ENCODE assay signal across 30 cellular contexts in the genomic region with DNA sequence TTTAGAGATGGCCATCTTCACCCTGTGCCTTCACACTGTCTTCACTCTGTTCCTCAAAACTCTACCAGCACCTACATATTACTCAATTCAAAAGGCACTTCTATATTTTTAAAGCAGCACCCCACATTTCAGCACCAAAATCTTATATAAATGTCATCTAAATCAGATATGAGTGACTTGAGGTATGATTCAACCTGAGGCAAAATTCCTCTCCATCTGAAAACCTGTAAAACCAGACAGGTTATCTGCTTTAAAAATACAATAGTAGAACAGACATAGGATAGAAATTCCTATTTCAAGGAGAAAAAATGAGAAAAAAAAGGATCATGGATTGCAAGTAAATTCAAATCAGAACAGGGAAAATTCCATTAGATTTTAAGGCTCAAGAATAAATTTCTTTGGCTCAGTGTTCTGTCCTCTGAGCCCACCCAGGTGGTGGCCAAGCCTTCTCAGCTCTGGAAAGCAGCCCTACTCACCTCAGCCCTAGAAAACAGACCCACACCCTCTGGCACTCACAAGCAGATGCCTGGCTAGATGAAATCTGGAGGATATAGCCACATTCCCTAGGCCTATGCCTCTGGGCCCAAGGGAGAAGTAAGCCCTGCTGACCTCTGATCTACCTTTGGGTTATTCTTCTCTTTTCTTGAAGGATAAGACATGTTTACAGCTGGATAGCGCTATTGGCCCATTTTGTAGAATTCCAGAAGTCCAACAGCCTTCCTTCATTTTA.
"Had no signal": no experiment of that assay in that cellular context is flagged by ENCODE, and none has a peak within 500 bp of the region (broad histone marks: within the 10 kb centered on the region; RNA-seq: fewer than 3 reads in every experiment).

No MANE protein-coding gene starts in this region.

- H3K27ac ChIP-seq: ascending aorta, body of pancreas, breast epithelium had no signal

- ATAC-seq: activated CD4-positive, alpha-beta T cell treated with anti-CD3 and anti-CD28 coated beads for 36 hours; activated CD4-positive, CD25-positive, alpha-beta regulatory T cell treated with anti-CD3 and anti-CD28 coated beads, Interleukin-2, amount 50 U/mL, for 24 hours; activated CD8-positive, alpha-beta T cell treated with anti-CD3 and anti-CD28 coated beads, Interleukin-2, amount 10 ng/mL, durations not matched to agents 7 days and 5 days; body of pancreas; K562; WTC11 had no signal

- H3K27ac Mint-ChIP-seq: activated CD4-positive, alpha-beta T cell treated with anti-CD3 and anti-CD28 coated beads for 36 hours; activated CD4-positive, alpha-beta T cell treated with anti-CD3 and anti-CD28 coated beads, Interleukin-2, amount 10 ng/mL, durations not matched to agents 7 days and 5 days; activated CD8-positive, alpha-beta T cell treated with anti-CD3 and anti-CD28 coated beads, Interleukin-2, amount 10 ng/mL, durations not matched to agents 7 days and 5 days; activated naive CD4-positive, alpha-beta T cell treated with anti-CD3 and anti-CD28 coated beads, Interleukin-2, amount 50 U/mL, for 24 hours; activated naive CD8-positive, alpha-beta T cell treated with anti-CD3 and anti-CD28 coated beads, Interleukin-2, amount 10 ng/mL, durations not matched to agents 7 days and 5 days; activated T-cell treated with anti-CD3 and anti-CD28 coated beads, Interleukin-2, amount 50 U/mL, for 24 hours; activated T-helper 2 cell treated with anti-CD3 and anti-CD28 coated beads, Interferon-gamma antibody, Interleukin-2, Interleukin-4, amounts not matched to agents 10 μg/mL and 5 μg/mL and 100 μg/mL, durations not matched to agents 14 hours and 24 hours and 36 hours; WTC11 had no signal

- H3K36me3 ChIP-seq: ascending aorta, breast epithelium had no signal

- H3K4me1 ChIP-seq: ascending aorta, body of pancreas, breast epithelium had no signal

- DNase-seq: activated CD4-positive, alpha-beta T cell treated with anti-CD3 and anti-CD28 coated beads for 36 hours; activated CD4-positive, alpha-beta T cell treated with anti-CD3 and anti-CD28 coated beads, Interleukin-2, amount 10 ng/mL, durations not matched to agents 7 days and 5 days; activated CD4-positive, alpha-beta T cell treated with anti-CD3 and anti-CD28 coated beads, Interleukin-2, amount 50 U/mL, for 48 hours; activated CD8-positive, alpha-beta T cell treated with anti-CD3 and anti-CD28 coated beads, Interleukin-2, amount 10 ng/mL, durations not matched to agents 7 days and 5 days; activated gamma-delta T cell; activated naive CD4-positive, alpha-beta T cell treated with Interleukin-2 at 50 U/mL for 16 hours; activated naive CD8-positive, alpha-beta T cell treated with anti-CD3 and anti-CD28 coated beads, Interleukin-2, amount 10 ng/mL, durations not matched to agents 7 days and 5 days; activated T-cell treated with anti-CD3 and anti-CD28 coated beads, Interleukin-2, amount 50 U/mL, for 24 hours; amygdala; body of pancreas; cerebellar nuclear complex; NCI-H1105; NCI-H1417 treated with DMSO at 0.1 percent for 48 hours; NCI-H187 treated with DMSO at 0.1 percent for 48 hours; NCI-H2081 treated with DMSO at 0.1 percent for 48 hours; NCI-H226; NCI-H446 treated with DMSO at 0.1 percent for 48 hours; NCI-H526; NCI-H748 treated with DMSO at 0.1 percent for 48 hours; NK-92 treated with Interleukin-12 subunit alpha and Interleukin-12 subunit beta, amount 100 ng/mL, for 24 hours; Right ventricle myocardium superior; T1000 had no signal

- H3K4me3 ChIP-seq: ascending aorta, body of pancreas, breast epithelium, K562 had no signal

- H3K9me3 ChIP-seq: body of pancreas had no signal

- H3K4me3 Mint-ChIP-seq: activated CD4-positive, alpha-beta T cell treated with anti-CD3 and anti-CD28 coated beads for 36 hours; activated CD4-positive, alpha-beta T cell treated with anti-CD3 and anti-CD28 coated beads, Interleukin-2, amount 10 ng/mL, durations not matched to agents 7 days and 5 days; activated CD8-positive, alpha-beta T cell treated with anti-CD3 and anti-CD28 coated beads, Interleukin-2, amount 10 ng/mL, durations not matched to agents 7 days and 5 days; activated naive CD4-positive, alpha-beta T cell treated with anti-CD3 and anti-CD28 coated beads, Interleukin-2, amount 50 U/mL, for 24 hours; activated naive CD8-positive, alpha-beta T cell treated with anti-CD3 and anti-CD28 coated beads, Interleukin-2, amount 10 ng/mL, durations not matched to agents 7 days and 5 days; activated T-cell treated with anti-CD3 and anti-CD28 coated beads, Interleukin-2, amount 50 U/mL, for 24 hours; WTC11 had no signal

- H3K27me3 ChIP-seq: ascending aorta, body of pancreas, breast epithelium had no signal

- H3K36me3 Mint-ChIP-seq: activated naive CD8-positive, alpha-beta T cell treated with anti-CD3 and anti-CD28 coated beads, Interleukin-2, amount 10 ng/mL, durations not matched to agents 7 days and 5 days had no signal

- H3K9me3 Mint-ChIP-seq: activated naive CD4-positive, alpha-beta T cell treated with anti-CD3 and anti-CD28 coated beads, Interleukin-2, amount 50 U/mL, for 24 hours had no signal

- H3K27me3 Mint-ChIP-seq: activated CD4-positive, alpha-beta T cell treated with anti-CD3 and anti-CD28 coated beads for 36 hours; activated CD4-positive, alpha-beta T cell treated with anti-CD3 and anti-CD28 coated beads, Interleukin-2, amount 10 ng/mL, durations not matched to agents 7 days and 5 days; activated naive CD4-positive, alpha-beta T cell treated with anti-CD3 and anti-CD28 coated beads, Interleukin-2, amount 50 U/mL, for 24 hours; activated naive CD8-positive, alpha-beta T cell treated with anti-CD3 and anti-CD28 coated beads, Interleukin-2, amount 10 ng/mL, durations not matched to agents 7 days and 5 days had no signal

- H3K4me1 Mint-ChIP-seq: activated CD4-positive, alpha-beta T cell treated with anti-CD3 and anti-CD28 coated beads, Interleukin-2, amount 10 ng/mL, durations not matched to agents 7 days and 5 days had no signal

- FAIRE-seq: K562, TTC549 had no signal
